8 cellular contexts compared by ENCODE assay signal in genomic region chr2:96245609-96246390, GRCh38. TPM values are rescaled to one million over a fixed set of nuclear protein-coding genes. Genes with fewer than 3 reads are reported as not detected.
DNase-seq lines count a peak whose midpoint lies in the region; FAIRE-seq and TF ChIP-seq lines count a peak whose summit lies in the region.
"Had no signal": no experiment of that assay in that cellular context is flagged by ENCODE, and none has a peak within 500 bp of the region (broad histone marks: within the 10 kb centered on the region; RNA-seq: fewer than 3 reads in every experiment).

No MANE protein-coding gene starts in this region.

- peaks cover 24% of the 10 kb centered on the region for H3K36me3 Mint-ChIP-seq in HFFc6 (ENCODE audit: low read depth)
- peaks cover 10% of the 10 kb centered on the region for H3K36me3 Mint-ChIP-seq in endothelial cell (ENCODE audit: low read depth, unreplicated experiment)

- no peak overlapping the region for H3K4me2 ChIP-seq in hepatocyte

- no peak overlapping the region for H2AFZ ChIP-seq in hepatocyte

- H3K9me3 Mint-ChIP-seq in HFFc6, result peaks cover 7% of the 10 kb centered on the region
- H3K9me3 Mint-ChIP-seq in endothelial cell (ENCODE audit: unreplicated experiment), result no peaks in the 10 kb centered on the region

- FAIRE-seq in urothelium cell line (lab: Jason Lieb, UNC), result no peak

- H3K27me3 ChIP-seq in hepatocyte, result no peaks in the 10 kb centered on the region

- no peaks in the 10 kb centered on the region for H3K9me3 ChIP-seq in hepatocyte (ENCODE audit: low read depth)

- CTCF ChIA-PET in RWPE1 (lab: Yijun Ruan, JAX), result no interaction called here

- peak overlapping the region; percentile 12; the same call in 1 of the 2 replicates for H3K4me3 Mint-ChIP-seq in HFFc6
- H3K4me3 Mint-ChIP-seq in endothelial cell (ENCODE audit: unreplicated experiment), result no peak overlapping the region

- WGBS in hepatocyte (ENCODE audit: low lambda C conversion rate, missing lambda C conversion rate), result 96% methylated on average over 8 of the region's 8 CpGs

- TF ChIP-seq CTCF in HFFc6 (IDR thresholded peaks at IDR 0.05), result no peak
- TF ChIP-seq CTCF in RWPE1 (conservative IDR thresholded peaks at IDR 0.05; ENCODE audit: low read depth), result no peak
- no peak for TF ChIP-seq CTCF in endothelial cell (IDR thresholded peaks at IDR 0.05; ENCODE audit: unreplicated experiment)
- no peak for TF ChIP-seq CTCF in hepatocyte (IDR thresholded peaks at IDR 0.05; ENCODE audit: poor library complexity)

- H3K27ac Mint-ChIP-seq in HFFc6, result peak overlapping the region; percentile 53
- H3K27ac Mint-ChIP-seq in endothelial cell (ENCODE audit: unreplicated experiment), result peak overlapping the region; percentile 48

- no peaks in the 10 kb centered on the region for H3K36me3 ChIP-seq in hepatocyte (replicated peaks; ENCODE audit: insufficient read depth, low read depth)

- H3K9me2 ChIP-seq in hepatocyte (replicated peaks; ENCODE audit: insufficient read depth), result no peaks in the 10 kb centered on the region

- H4K20me1 ChIP-seq in hepatocyte (ENCODE audit: insufficient read depth, poor library complexity, severe bottlenecking), result no peaks in the 10 kb centered on the region

- H3K79me2 ChIP-seq in hepatocyte, result no peaks in the 10 kb centered on the region

- H3K27me3 Mint-ChIP-seq in HFFc6 (ENCODE audit: insufficient read depth) (peaks cover 1% of the 10 kb centered on the region), endothelial cell (ENCODE audit: unreplicated experiment) (peaks cover 4% of the 10 kb centered on the region)

- H3K4me1 Mint-ChIP-seq in HFFc6 (ENCODE audit: low read depth) (peaks cover 75% of the 10 kb centered on the region), endothelial cell (ENCODE audit: unreplicated experiment) (peaks cover 14% of the 10 kb centered on the region)

- no peak overlapping the region for H3K4me3 ChIP-seq in hepatocyte

- no peaks in the 10 kb centered on the region for H3K4me1 ChIP-seq in hepatocyte (ENCODE audit: insufficient read depth)

- peak; percentile 46 for DNase-seq in HFFc6
- no peak for DNase-seq in RWPE1 (ENCODE audit: low spot score)
- DNase-seq in endothelial cell (ENCODE audit: low spot score), result no peak
- DNase-seq in pulmonary artery endothelial cell (ENCODE audit: low read depth, low spot score), result peak; percentile 76
- DNase-seq in NCI-H1105 (lab: John Stamatoyannopoulos, UW), result no peak
- no peak for DNase-seq in hepatocyte (ENCODE audit: low spot score)
- DNase-seq in urothelium cell line (ENCODE audit: low spot score), result no peak
- DNase-seq: occipital lobe had no signal

- POLR2A ChIA-PET in RWPE1 (lab: Yijun Ruan, JAX; ENCODE audit: low non-redundant PET), result no interaction called here

- H3K27ac ChIP-seq in RWPE1 (0 out of 2 replicates have a peak overlapping the region, but pooled peaks have one; percentile 19), hepatocyte (no peak overlapping the region)

RNA-seq across cellular contexts. Expression of gene TMEM127, which starts 20.0 kb away (rescaled TPM):
- total RNA-seq in HFFc6 (2021; fragmentation: NEBNext Ultra II Directional; extraction: Animal tissue kit (Norgen Biotek cat#: 25700)), result 10 to 100 TPM; 57.6 to 84.6 (median 71.1) TPM
- total RNA-seq in endothelial cell (ENCODE audit: unreplicated experiment) (39.0 TPM), pulmonary artery endothelial cell (17.1 and 22.4 TPM in 2 replicates), hepatocyte (32.5 and 33.6 TPM in 2 replicates)
- polyA plus RNA-seq in hepatocyte, result 44.4 and 44.5 TPM in 2 replicates

RNA-seq across cellular contexts. Expression of gene CIAO1, which starts 20.2 kb away (rescaled TPM):
- 10 to 100 TPM; 54.9 to 71.4 (median 60.4) TPM for total RNA-seq in HFFc6 (2021; fragmentation: NEBNext Ultra II Directional; extraction: Animal tissue kit (Norgen Biotek cat#: 25700))
- total RNA-seq in endothelial cell (ENCODE audit: unreplicated experiment) (63.7 TPM), pulmonary artery endothelial cell (96.7 and 106 TPM in 2 replicates), hepatocyte (90.1 and 96.4 TPM in 2 replicates)
- 66.9 and 71.2 TPM in 2 replicates for polyA plus RNA-seq in hepatocyte

RNA-seq across cellular contexts. Expression of gene STARD7, which starts 37.2 kb away (rescaled TPM):
- 100 to 1,000 TPM; 167 to 195 (median 180) TPM for total RNA-seq in HFFc6 (2021; fragmentation: NEBNext Ultra II Directional; extraction: Animal tissue kit (Norgen Biotek cat#: 25700))
- total RNA-seq in endothelial cell (ENCODE audit: unreplicated experiment) (83.4 TPM), pulmonary artery endothelial cell (159 and 229 TPM in 2 replicates), hepatocyte (119 and 138 TPM in 2 replicates)
- 92.8 and 101 TPM in 2 replicates for polyA plus RNA-seq in hepatocyte

RNA-seq across cellular contexts. Expression of gene SNRNP200, which starts 59.5 kb away (rescaled TPM):
- 100 to 1,000 TPM in 2 of 6 experiments, 10 to 100 TPM in 4; 88.0 to 106 (median 93.3) TPM for total RNA-seq in HFFc6 (2021; fragmentation: NEBNext Ultra II Directional; extraction: Animal tissue kit (Norgen Biotek cat#: 25700))
- 168 TPM for total RNA-seq in endothelial cell (ENCODE audit: unreplicated experiment)
- 64.1 and 68.1 TPM in 2 replicates for total RNA-seq in pulmonary artery endothelial cell
- 56.3 and 60.9 TPM in 2 replicates for total RNA-seq in hepatocyte
- polyA plus RNA-seq in hepatocyte, result 59.8 and 64.1 TPM in 2 replicates

Comparison
In these comparisons a context has a peak if more than half of its experiments do, and no peak if none do; other contexts are left out.
1. DNase-seq: peak in HFFc6 (single experiment) and pulmonary artery endothelial cell (single experiment); none in RWPE1 (single experiment), endothelial cell (single experiment), NCI-H1105 (single experiment), hepatocyte (single experiment) and urothelium cell line (single experiment).